In genomic region chr12:89350260-89350659, GRCh38 we compare ENCODE assay signal across 8 cellular contexts. TPM values are rescaled to one million over a fixed set of nuclear protein-coding genes. Genes with fewer than 3 reads are reported as not detected.
DNase-seq lines count a peak whose midpoint lies in the region; ATAC-seq, FAIRE-seq and TF ChIP-seq lines count a peak whose summit lies in the region.

No MANE protein-coding gene starts in this region.

- H3K27ac Mint-ChIP-seq in mesothelial cell of epicardium, result no peak overlapping the region

- WGBS in heart right ventricle, 2 donors, result 29 to 38% methylated on average over 8 of the region's 8 CpGs
- 40% methylated on average over 8 of the region's 8 CpGs for WGBS in urinary bladder

- no peak for TF ChIP-seq POLR2A in erythroblast (IDR thresholded peaks at IDR 0.05; ENCODE audit: low read length)

- FAIRE-seq in bronchial epithelial cell (lab: Jason Lieb, UNC), result no peak

- DNase-seq in heart right ventricle, result no peak
- no peak for DNase-seq in Right ventricle myocardium superior
- no peak for DNase-seq in bronchial epithelial cell (ENCODE audit: low read depth)
- no peak for DNase-seq in mesothelial cell of epicardium (ENCODE audit: low spot score in 2 of 2, unreplicated experiment in 2 of 2)
- no peak for DNase-seq in DMS 273 treated with DMSO at 0.1 percent for 48 hours (lab: John Stamatoyannopoulos, UW)
- DNase-seq in NCI-H1092 treated with DMSO at 0.1 percent for 48 hours (lab: John Stamatoyannopoulos, UW), result no peak
- DNase-seq in erythroblast (lab: John Stamatoyannopoulos, UW), result no peak

- TF ChIP-seq CTCF in heart right ventricle (IDR thresholded peaks at IDR 0.05), result no peak
- TF ChIP-seq CTCF in bronchial epithelial cell (IDR thresholded peaks at IDR 0.05; ENCODE audit: insufficient read depth, low read length, severe bottlenecking), result no peak
- TF ChIP-seq CTCF in mesothelial cell of epicardium (IDR thresholded peaks at IDR 0.05; ENCODE audit: unreplicated experiment), result no peak

- H3K27ac ChIP-seq in heart right ventricle (peak overlapping the region; percentile 92 to 100 (median 99)), urinary bladder (ENCODE audit: low read depth) (peak overlapping the region; percentile 27)

- intact Hi-C loops in heart right ventricle (cut with DNase I) (loop anchor here (2.0 to 10.0 kb wide), 14 partner anchors 37 to 298 kb away; partner anchors contain the start of genes POC1B (in 4 of the 10) and GALNT4 (in 3 of the 10)), Right ventricle myocardium superior (cut with DNase I) (loop anchor here (2.0 to 10.0 kb wide), 3 partner anchors 105 to 295 kb away; no protein-coding TSS in a partner anchor)

- peaks cover 10 to 66% (median 50%) of the 10 kb centered on the region in 9 donors for H3K4me1 ChIP-seq in heart right ventricle
- no peaks in the 10 kb centered on the region for H3K4me1 ChIP-seq in urinary bladder (ENCODE audit: insufficient read depth)

- H3K4me1 Mint-ChIP-seq in mesothelial cell of epicardium, result peaks cover 69% of the 10 kb centered on the region

- no peak for ATAC-seq in heart right ventricle
- no peak for ATAC-seq in Right ventricle myocardium superior (ENCODE audit: poor library complexity)

- H3K27me3 ChIP-seq in heart right ventricle (no peaks in the 10 kb centered on the region), bronchial epithelial cell (ENCODE audit: control insufficient read depth, insufficient read depth, low read length) (no peaks in the 10 kb centered on the region)

- H3K36me3 ChIP-seq in heart right ventricle (peaks cover 0 to 38% (median 3%) of the 10 kb centered on the region in 9 donors), bronchial epithelial cell (ENCODE audit: control insufficient read depth, insufficient read depth, low read length) (peaks cover 1% of the 10 kb centered on the region), urinary bladder (ENCODE audit: insufficient read depth) (no peaks in the 10 kb centered on the region)

- H3K9me3 Mint-ChIP-seq in mesothelial cell of epicardium, result no peaks in the 10 kb centered on the region

- H3K4me3 ChIP-seq in heart right ventricle (peak overlapping the region; percentile 66 to 94 (median 82)), bronchial epithelial cell (ENCODE audit: low read depth, low read length) (peak overlapping the region; percentile 75), urinary bladder (ENCODE audit: low read depth, low read length) (peak overlapping the region; percentile 67)

- peak overlapping the region; percentile 84 for H3K4me3 Mint-ChIP-seq in mesothelial cell of epicardium

- no peaks in the 10 kb centered on the region for H3K36me3 Mint-ChIP-seq in mesothelial cell of epicardium

- H3K9me3 ChIP-seq in heart right ventricle, result no peaks in the 10 kb centered on the region

- H3K27me3 Mint-ChIP-seq in mesothelial cell of epicardium (ENCODE audit: low read depth), result peaks cover 38% of the 10 kb centered on the region

RNA-seq across cellular contexts. Expression of gene DUSP6, which starts 2.0 kb away (rescaled TPM):
- total RNA-seq in heart right ventricle, result 10 to 100 TPM; 19.7 to 43.4 (median 26.0) TPM
- polyA plus RNA-seq in heart right ventricle, result 10 to 100 TPM in 1 of 2 donors, 1 to 10 TPM in 1; 9.4 to 23.4 TPM
- total RNA-seq in Right ventricle myocardium superior, result 26.7 TPM
- 12.9 and 149 TPM in 2 replicates for total RNA-seq in bronchial epithelial cell
- total RNA-seq in mesothelial cell of epicardium, result 22.2 to 24.8 TPM (median 22.9 TPM) in 3 replicates
- 77.1 TPM for total RNA-seq in urinary bladder
- polyA plus RNA-seq in urinary bladder, result 66.1 TPM
